14 cellular contexts compared by ENCODE assay signal in the genomic region with DNA sequence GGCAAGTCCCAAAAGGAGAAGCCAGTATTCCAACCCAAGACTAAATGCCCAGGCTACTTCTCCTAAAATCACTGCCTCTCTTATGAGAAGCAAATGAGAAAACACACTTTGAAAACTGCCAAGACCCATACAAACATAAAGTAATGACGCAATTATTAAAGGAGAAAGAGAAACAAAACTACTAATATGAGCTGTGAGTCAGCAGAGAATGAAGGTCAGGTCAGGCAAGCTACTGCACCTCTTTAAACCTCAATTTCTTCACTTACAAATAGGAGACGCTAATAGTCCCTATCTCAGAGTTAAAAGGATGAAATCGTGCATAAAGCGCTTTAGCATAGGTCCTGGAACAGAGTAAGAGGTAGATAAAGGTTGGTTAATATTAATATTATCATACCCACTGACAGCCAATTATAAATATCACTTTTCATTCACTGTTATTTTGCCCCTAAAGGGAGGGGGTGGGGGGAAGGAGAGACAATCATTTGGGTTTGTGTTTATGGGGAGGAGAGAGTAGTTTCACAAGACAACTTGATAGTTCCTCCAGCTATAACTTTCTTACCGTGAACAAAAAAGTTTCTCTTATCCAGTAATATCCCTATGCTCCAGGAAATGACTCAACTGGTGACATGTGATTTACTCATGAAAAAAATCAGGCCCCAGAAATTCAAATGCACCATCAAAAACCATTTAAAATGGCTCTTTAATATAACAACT. TPM values are rescaled to one million over a fixed set of nuclear protein-coding genes. Genes with fewer than 3 reads are reported as not detected.
DNase-seq lines count a peak whose midpoint lies in the region; ATAC-seq and TF ChIP-seq lines count a peak whose summit lies in the region.
"Had no signal": no experiment of that assay in that cellular context is flagged by ENCODE, and none has a peak within 500 bp of the region (broad histone marks: within the 10 kb centered on the region; RNA-seq: fewer than 3 reads in every experiment).

No MANE protein-coding gene starts in this region.

- H3K4me1 Mint-ChIP-seq in activated T-cell treated with anti-CD3 and anti-CD28 coated beads, Interleukin-2, amount 50 U/mL, for 72 hours (ENCODE audit: low read depth), result peaks cover 47% of the 10 kb centered on the region

- peak overlapping the region; percentile 74 for H3K27ac ChIP-seq in SJSA1
- H3K27ac ChIP-seq in smooth muscle cell (ENCODE audit: low read depth), result peak overlapping the region; percentile 70
- H3K27ac ChIP-seq: testis had no signal

- TF ChIP-seq CTCF in smooth muscle cell (IDR thresholded peaks at IDR 0.05; ENCODE audit: borderline replicate concordance, insufficient read depth, poor library complexity, severe bottlenecking), result no peak

- H3K4me1 ChIP-seq in SJSA1 (replicated peaks), result peaks cover 23% of the 10 kb centered on the region
- peaks cover 7% of the 10 kb centered on the region for H3K4me1 ChIP-seq in smooth muscle cell (ENCODE audit: low read depth)

- DNase-seq in activated T-cell treated with anti-CD3 and anti-CD28 coated beads, Interleukin-2, amount 50 U/mL, for 72 hours, result no peak
- no peak for DNase-seq in activated T-cell treated with anti-CD3 and anti-CD28 coated beads, Interleukin-2, amount 50 U/mL, for 48 hours
- DNase-seq in SJSA1 (ENCODE audit: low read depth in 1 of 2, low spot score in 2 of 2), result peak in 1 of 2 experiments; percentile 28
- peak; percentile 52 for DNase-seq in fibroblast of peridontal ligament (ENCODE audit: extremely low read depth)
- no peak for DNase-seq in smooth muscle cell (lab: John Stamatoyannopoulos, UW; ENCODE audit: unreplicated experiment)
- no peak for DNase-seq in NCI-H2227 treated with DMSO at 0.1 percent for 48 hours (lab: John Stamatoyannopoulos, UW)
- DNase-seq in GOT3 (lab: John Stamatoyannopoulos, UW), result no peak
- DNase-seq: activated CD4-positive, alpha-beta memory T cell treated with anti-CD3 and anti-CD28 coated beads, Interleukin-2, amount 10 ng/mL, durations not matched to agents 7 days and 5 days; activated naive CD4-positive, alpha-beta T cell treated with anti-CD3 and anti-CD28 coated beads, Interleukin-2, amount 50 U/mL, for 16 hours; GF-D8; NCI-H2029; testis had no signal

- no peak overlapping the region for H2AFZ ChIP-seq in smooth muscle cell (ENCODE audit: low read depth)

- H3K9me3 Mint-ChIP-seq in activated T-cell treated with anti-CD3 and anti-CD28 coated beads, Interleukin-2, amount 50 U/mL, for 72 hours, result peaks cover 0 to 4% of the 10 kb centered on the region in 2 donors

- WGBS in smooth muscle cell (ENCODE audit: low lambda C conversion rate), result 82% methylated on average over 5 of the region's 5 CpGs

- peaks cover 41% of the 10 kb centered on the region for H4K20me1 ChIP-seq in smooth muscle cell (ENCODE audit: low read depth)

- H3K36me3 Mint-ChIP-seq in activated T-cell treated with anti-CD3 and anti-CD28 coated beads, Interleukin-2, amount 50 U/mL, for 72 hours (ENCODE audit: insufficient read depth in 2 of 2), result peaks cover 18 to 34% of the 10 kb centered on the region in 2 donors

- H3K36me3 ChIP-seq in SJSA1, result peaks cover 81% of the 10 kb centered on the region
- H3K36me3 ChIP-seq in smooth muscle cell (ENCODE audit: low read depth), result peaks cover 37% of the 10 kb centered on the region

- no peak for ATAC-seq in activated T-cell treated with anti-CD3 and anti-CD28 coated beads, Interleukin-2, amount 50 U/mL, for 72 hours (replicated peaks in 1 of 2)
- ATAC-seq in HG03520 (IDR thresholded peaks at IDR 0.05; ENCODE audit: unreplicated experiment), result no peak

- no peak overlapping the region for H3K9ac ChIP-seq in smooth muscle cell (ENCODE audit: low read depth)

- H3K27ac Mint-ChIP-seq in activated T-cell treated with anti-CD3 and anti-CD28 coated beads, Interleukin-2, amount 50 U/mL, for 72 hours, result peak overlapping the region; percentile 64
- H3K27ac Mint-ChIP-seq: activated CD4-positive, alpha-beta memory T cell treated with anti-CD3 and anti-CD28 coated beads, Interleukin-2, amount 10 ng/mL, durations not matched to agents 7 days and 5 days had no signal

- H3K4me3 ChIP-seq in SJSA1 (no peak overlapping the region), smooth muscle cell (no peak overlapping the region)
- H3K4me3 ChIP-seq: testis had no signal

- H3K9me3 ChIP-seq in SJSA1 (replicated peaks) (no peaks in the 10 kb centered on the region), smooth muscle cell (replicated peaks; ENCODE audit: low read depth) (no peaks in the 10 kb centered on the region)
- H3K9me3 ChIP-seq: testis had no signal

- no peaks in the 10 kb centered on the region for H3F3A ChIP-seq in smooth muscle cell (ENCODE audit: low read depth)

- H3K27me3 ChIP-seq in SJSA1 (replicated peaks), result no peaks in the 10 kb centered on the region
- H3K27me3 ChIP-seq in smooth muscle cell (ENCODE audit: low read depth), result no peaks in the 10 kb centered on the region
- H3K27me3 ChIP-seq: testis had no signal

- H3K79me2 ChIP-seq in smooth muscle cell (ENCODE audit: low read depth), result peaks cover 65% of the 10 kb centered on the region

- no peaks in the 10 kb centered on the region for H3K27me3 Mint-ChIP-seq in activated T-cell treated with anti-CD3 and anti-CD28 coated beads, Interleukin-2, amount 50 U/mL, for 72 hours (ENCODE audit: low read depth)
- H3K27me3 Mint-ChIP-seq: activated CD4-positive, alpha-beta memory T cell treated with anti-CD3 and anti-CD28 coated beads, Interleukin-2, amount 10 ng/mL, durations not matched to agents 7 days and 5 days had no signal

- peak overlapping the region; percentile 26 for H3K4me2 ChIP-seq in smooth muscle cell

- no peak overlapping the region for H3K4me3 Mint-ChIP-seq in activated T-cell treated with anti-CD3 and anti-CD28 coated beads, Interleukin-2, amount 50 U/mL, for 72 hours
- H3K4me3 Mint-ChIP-seq: activated CD4-positive, alpha-beta memory T cell treated with anti-CD3 and anti-CD28 coated beads, Interleukin-2, amount 10 ng/mL, durations not matched to agents 7 days and 5 days had no signal

RNA-seq across cellular contexts. Expression of a gene that starts 3.6 kb away (rescaled TPM):
- total RNA-seq in activated T-cell treated with anti-CD3 and anti-CD28 coated beads, Interleukin-2, amount 50 U/mL, for 72 hours, result 100 to 1,000 TPM; 120 to 126 TPM
- total RNA-seq in SJSA1 (2014; rRNA removed; shearing (Covaris generic)), result 141 and 301 TPM in 2 replicates
- total RNA-seq in smooth muscle cell, result 279 and 302 TPM in 2 replicates
- polyA plus RNA-seq in smooth muscle cell, result 246 and 280 TPM in 2 replicates

RNA-seq across cellular contexts. Expression of a gene that starts 38.6 kb away (rescaled TPM):
- total RNA-seq in activated T-cell treated with anti-CD3 and anti-CD28 coated beads, Interleukin-2, amount 50 U/mL, for 72 hours, result not detected
- not detected in 2 replicates for total RNA-seq in SJSA1 (2014; rRNA removed; shearing (Covaris generic))
- not detected in 2 replicates for total RNA-seq in smooth muscle cell
- polyA plus RNA-seq in smooth muscle cell, result not detected in 2 replicates
- total RNA-seq: activated CD4-positive, alpha-beta memory T cell treated with anti-CD3 and anti-CD28 coated beads, Interleukin-2, amount 10 ng/mL, durations not matched to agents 7 days and 5 days; T-helper 2 cell treated with Interferon-gamma antibody and Interleukin-4, amounts not matched to agents 100 ng/mL and 5 ng/mL, for 36 hours had no signal
